In genomic region chr7:154913645-154914579, GRCh38 we compare ENCODE assay signal across 8 cellular contexts.
DNase-seq lines count a peak whose midpoint lies in the region; ATAC-seq and TF ChIP-seq lines count a peak whose summit lies in the region.

No MANE protein-coding gene starts in this region.

- DNase-seq in SK-MEL-5 (ENCODE audit: low read depth, low spot score): peak; percentile 87
- DNase-seq in activated naive CD4-positive, alpha-beta T cell treated with anti-CD3 and anti-CD28 coated beads, Interleukin-2, amount 10 ng/mL, durations not matched to agents 7 days and 5 days: peak; percentile 91
- DNase-seq in glomerular visceral epithelial cell (ENCODE audit: extremely low spot score): peak; percentile 67
- peak; percentile 97 for DNase-seq in osteoblast (ENCODE audit: insufficient read length, low spot score, missing footprints)
- peak; percentile 94 for DNase-seq in testis

- peak; percentile 83 for TF ChIP-seq CTCF in osteoblast (IDR thresholded peaks at IDR 0.05; ENCODE audit: extremely low read depth, low read depth, low read length)
- peak; percentile 66 to 80 (median 72) for TF ChIP-seq CTCF in testis (IDR thresholded peaks at IDR 0.05)

- H3K27ac Mint-ChIP-seq in activated naive CD4-positive, alpha-beta T cell treated with anti-CD3 and anti-CD28 coated beads, Interleukin-2, amount 10 ng/mL, durations not matched to agents 7 days and 5 days: no peak overlapping the region

- peaks cover 34% of the 10 kb centered on the region for H3K27me3 Mint-ChIP-seq in activated naive CD4-positive, alpha-beta T cell treated with anti-CD3 and anti-CD28 coated beads, Interleukin-2, amount 10 ng/mL, durations not matched to agents 7 days and 5 days

- H4K20me1 ChIP-seq in osteoblast (ENCODE audit: insufficient read depth, low read length): no peaks in the 10 kb centered on the region

- no peaks in the 10 kb centered on the region for H3K9me3 ChIP-seq in ES-I3 (ENCODE audit: control insufficient read depth, insufficient read depth, low read length)
- H3K9me3 ChIP-seq in osteoblast (ENCODE audit: low read depth, low read length): no peaks in the 10 kb centered on the region
- no peaks in the 10 kb centered on the region for H3K9me3 ChIP-seq in testis

- TF ChIP-seq POLR2A in testis (IDR thresholded peaks at IDR 0.05): no peak

- CTCF ChIA-PET in activated naive CD4-positive, alpha-beta T cell treated with anti-CD3 and anti-CD28 coated beads, Interleukin-2, amount 10 ng/mL, durations not matched to agents 7 days and 5 days (lab: Charles Lee): interaction anchor here (0.7 to 4.2 kb wide), 16 partner anchors 9 to 467 kb away, joined by 3 to 16 read pairs (median 4); no protein-coding TSS in a partner anchor

- peaks cover 4% of the 10 kb centered on the region for H3K4me1 Mint-ChIP-seq in activated naive CD4-positive, alpha-beta T cell treated with anti-CD3 and anti-CD28 coated beads, Interleukin-2, amount 10 ng/mL, durations not matched to agents 7 days and 5 days

- H3K36me3 ChIP-seq in ES-I3 (ENCODE audit: insufficient read depth, low read length) (no peaks in the 10 kb centered on the region), osteoblast (ENCODE audit: insufficient read depth, low read length) (no peaks in the 10 kb centered on the region), testis (ENCODE audit: low read depth, missing control alignments) (no peaks in the 10 kb centered on the region)

- H3K79me2 ChIP-seq in osteoblast (ENCODE audit: insufficient read depth, low read length): no peaks in the 10 kb centered on the region

- in situ Hi-C loops in SK-MEL-5 (cut with HindIII; ENCODE audit: low pct_unique_long_range_greater_than_20kb, low sequenced_read_pairs): no loop called here

- peak; percentile 87 for TF ChIP-seq RAD21 in Ishikawa (IDR thresholded peaks at IDR 0.05; ENCODE audit: low read depth)

- peak overlapping the region; percentile 61 for H3K4me3 ChIP-seq in osteoblast (ENCODE audit: insufficient read depth, low read length)
- peak overlapping the region in 1 of 2 donors; percentile 11 for H3K4me3 ChIP-seq in testis

- no peak overlapping the region for H3K27ac ChIP-seq in osteoblast (ENCODE audit: low read depth, low read length)
- H3K27ac ChIP-seq in testis: no peak overlapping the region

- no peaks in the 10 kb centered on the region for H3K36me3 Mint-ChIP-seq in activated naive CD4-positive, alpha-beta T cell treated with anti-CD3 and anti-CD28 coated beads, Interleukin-2, amount 10 ng/mL, durations not matched to agents 7 days and 5 days

- H3K27me3 ChIP-seq in osteoblast (ENCODE audit: insufficient read depth, low read length): peaks cover 7% of the 10 kb centered on the region
- H3K27me3 ChIP-seq in testis: no peaks in the 10 kb centered on the region

- no peaks in the 10 kb centered on the region for H3K4me1 ChIP-seq in ES-I3 (ENCODE audit: insufficient read depth, low read length)
- H3K4me1 ChIP-seq in osteoblast (ENCODE audit: insufficient read depth, low read length): no peaks in the 10 kb centered on the region
- no peaks in the 10 kb centered on the region for H3K4me1 ChIP-seq in testis

- WGBS in testis, 2 donors: 13% methylated on average over 17 to 56 of the region's 56 CpGs

- H2AFZ ChIP-seq in osteoblast (ENCODE audit: low read length): peak overlapping the region; percentile 91

- peak overlapping the region; percentile 26; the same call in 1 of the 2 replicates for H3K9ac ChIP-seq in ES-I3 (ENCODE audit: low read depth, low read length)

- ATAC-seq in GM21737 (IDR thresholded peaks at IDR 0.05; ENCODE audit: unreplicated experiment): peak; percentile 93

- intact Hi-C loops in testis (cut with DNase I; ENCODE audit: low total_unique reads): no loop called here

- H3K9me3 Mint-ChIP-seq in activated naive CD4-positive, alpha-beta T cell treated with anti-CD3 and anti-CD28 coated beads, Interleukin-2, amount 10 ng/mL, durations not matched to agents 7 days and 5 days: peaks cover 6% of the 10 kb centered on the region

- TF ChIP-seq EP300 in Ishikawa (IDR thresholded peaks at IDR 0.05; ENCODE audit: borderline replicate concordance): no peak

- peak overlapping the region; percentile 57 for H3K4me3 Mint-ChIP-seq in activated naive CD4-positive, alpha-beta T cell treated with anti-CD3 and anti-CD28 coated beads, Interleukin-2, amount 10 ng/mL, durations not matched to agents 7 days and 5 days

- peak overlapping the region; percentile 86 for H3K4me2 ChIP-seq in osteoblast (ENCODE audit: insufficient read depth, low read length)

TF ChIP-seq in Ishikawa, 13 proteins besides CTCF, POLR2A, EP300 and RAD21:
- no peak for TF ChIP-seq FOXM1 (IDR thresholded peaks at IDR 0.05; ENCODE audit: borderline replicate concordance, low read depth)
- no peak for TF ChIP-seq REST (IDR thresholded peaks at IDR 0.05; ENCODE audit: low read depth)
- TF ChIP-seq MAX (IDR thresholded peaks at IDR 0.05): 0 out of 2 replicates have a peak, but pooled peaks have one; percentile 21
- no peak for TF ChIP-seq CEBPB (IDR thresholded peaks at IDR 0.05)
